Comparison of ENCODE assay signal across 10 cellular contexts in genomic region chr20:4972506-4973251, GRCh38. TPM values are rescaled to one million over a fixed set of nuclear protein-coding genes. Genes with fewer than 3 reads are reported as not detected.
DNase-seq lines count a peak whose midpoint lies in the region; FAIRE-seq and TF ChIP-seq lines count a peak whose summit lies in the region.
"Had no signal": no experiment of that assay in that cellular context is flagged by ENCODE, and none has a peak within 500 bp of the region (broad histone marks: within the 10 kb centered on the region; RNA-seq: fewer than 3 reads in every experiment).

No MANE protein-coding gene starts in this region.

- H3K4me1 ChIP-seq in sigmoid colon, result peaks cover 0 to 12% (median 8%) of the 10 kb centered on the region in 4 donors
- H3K4me1 ChIP-seq in small intestine (ENCODE audit: control insufficient read depth in 2 of 2, insufficient read depth in 1 of 2, low read depth in 1 of 2, low read length in 1 of 2), result peaks cover 2 to 7% of the 10 kb centered on the region in 2 donors
- H3K4me1 ChIP-seq in trophoblast cell (ENCODE audit: control insufficient read depth in 1 of 2, insufficient read depth in 2 of 2, low read length in 2 of 2), result peaks cover 0 to 3% of the 10 kb centered on the region in 2 experiments
- H3K4me1 ChIP-seq: SJCRH30 had no signal

- TF ChIP-seq POLR2A in sigmoid colon (IDR thresholded peaks at IDR 0.05), result no peak

- no peaks in the 10 kb centered on the region for H3K27me3 ChIP-seq in sigmoid colon
- no peaks in the 10 kb centered on the region for H3K27me3 ChIP-seq in small intestine (ENCODE audit: control insufficient read depth in 2 of 2, insufficient read depth in 2 of 2, low read length in 2 of 2)
- no peaks in the 10 kb centered on the region for H3K27me3 ChIP-seq in trophoblast cell (ENCODE audit: insufficient read depth, low read length)
- H3K27me3 ChIP-seq: cardiac muscle cell, SJCRH30 had no signal

- TF ChIP-seq CTCF in GM12865 (IDR thresholded peaks at IDR 0.05; ENCODE audit: insufficient read depth, low read depth, low read length, missing control alignments), result no peak
- TF ChIP-seq CTCF in chondrocyte (IDR thresholded peaks at IDR 0.05), result no peak
- no peak for TF ChIP-seq CTCF in sigmoid colon (IDR thresholded peaks at IDR 0.05)

- peak overlapping the region; percentile 92 for H3K27ac Mint-ChIP-seq in chondrocyte (ENCODE audit: unreplicated experiment)

- TF ChIP-seq EP300 in sigmoid colon (IDR thresholded peaks at IDR 0.05), result no peak

- H2BK12ac ChIP-seq in trophoblast cell (ENCODE audit: low read length), result no peak overlapping the region

- H3K4me3 ChIP-seq in GM12865 (ENCODE audit: low read depth, low read length) (peak overlapping the region; percentile 46), sigmoid colon (peak overlapping the region in 1 of 4 donors; percentile 27), small intestine (ENCODE audit: low read depth in 1 of 2, low read length in 2 of 2) (no peak overlapping the region), trophoblast cell (ENCODE audit: low read depth, low read length) (no peak overlapping the region)
- H3K4me3 ChIP-seq: cardiac muscle cell, lung, SJCRH30 had no signal

- no peak overlapping the region for H3K9ac ChIP-seq in trophoblast cell (ENCODE audit: low read length)

- H2BK120ac ChIP-seq in trophoblast cell (ENCODE audit: insufficient read depth, low read length, poor library complexity), result no peak overlapping the region

- H2AFZ ChIP-seq in trophoblast cell (ENCODE audit: insufficient read depth, low read length, poor library complexity), result no peak overlapping the region

- no peak overlapping the region for H2AK5ac ChIP-seq in trophoblast cell (ENCODE audit: low read length)

- no peak overlapping the region for H4K91ac ChIP-seq in trophoblast cell (ENCODE audit: low read depth, low read length)

- H3K36me3 Mint-ChIP-seq in chondrocyte (ENCODE audit: low read depth), result peaks cover 10% of the 10 kb centered on the region

- no peak overlapping the region for H3K14ac ChIP-seq in trophoblast cell (ENCODE audit: low read length)

- DNase-seq in GM12865 (ENCODE audit: low read depth) (peak; percentile 54), NCI-H1417 treated with DMSO at 0.1 percent for 48 hours (lab: John Stamatoyannopoulos, UW) (peak; percentile 94), chondrocyte (ENCODE audit: low spot score) (no peak), sigmoid colon (no peak), small intestine (no peak), SHP77 (lab: John Stamatoyannopoulos, UW) (no peak), trophoblast cell (no peak)
- DNase-seq: SJCRH30 had no signal

- no peak overlapping the region for H3K4me2 ChIP-seq in trophoblast cell (ENCODE audit: low read length)

- no peak for FAIRE-seq in small intestine (lab: Jason Lieb, UNC)

- H3K36me3 ChIP-seq in sigmoid colon (peaks cover 0 to 28% (median 5%) of the 10 kb centered on the region in 4 donors), small intestine (ENCODE audit: control insufficient read depth in 2 of 2, insufficient read depth in 2 of 2, low read length in 2 of 2) (no peaks in the 10 kb centered on the region), trophoblast cell (ENCODE audit: control insufficient read depth in 1 of 2, insufficient read depth in 2 of 2, low read length in 2 of 2) (peaks cover 3 to 10% of the 10 kb centered on the region in 2 experiments)
- H3K36me3 ChIP-seq: cardiac muscle cell had no signal

- H3K4ac ChIP-seq in trophoblast cell (ENCODE audit: low read depth, low read length), result no peak overlapping the region

- H3K23ac ChIP-seq in trophoblast cell (ENCODE audit: low read length), result no peak overlapping the region

- no peak overlapping the region for H4K8ac ChIP-seq in trophoblast cell (ENCODE audit: low read depth, low read length)

- no peaks in the 10 kb centered on the region for H3K27me3 Mint-ChIP-seq in chondrocyte (ENCODE audit: low read depth)

- intact Hi-C loops in sigmoid colon (cut with DNase I), result no loop called here

- no peak overlapping the region for H2BK5ac ChIP-seq in trophoblast cell (ENCODE audit: low read depth, low read length, poor library complexity)

- H3K18ac ChIP-seq in trophoblast cell (ENCODE audit: low read length), result no peak overlapping the region

- H3K4me1 Mint-ChIP-seq in chondrocyte (ENCODE audit: low read depth), result peaks cover 16% of the 10 kb centered on the region

- WGBS in sigmoid colon, 2 donors, result 80 to 81% methylated on average over 12 of the region's 12 CpGs
- WGBS in small intestine, 3 donors, result 70 to 80% (median 75%) methylated on average over 12 of the region's 12 CpGs
- WGBS in trophoblast cell (ENCODE audit: extremely low coverage, insufficient coverage, insufficient read length), result no CpG with 5 or more reads among the region's 12 CpGs

- H3K27ac ChIP-seq in sigmoid colon (peak overlapping the region in 3 of 4 donors; percentile 44 to 64 (median 50)), small intestine (ENCODE audit: low read depth in 1 of 2, low read length in 1 of 2) (peak overlapping the region in 1 of 2 donors; percentile 55), trophoblast cell (ENCODE audit: low read depth, low read length) (no peak overlapping the region)
- H3K27ac ChIP-seq: cardiac muscle cell, SJCRH30 had no signal

- H3K79me2 ChIP-seq in trophoblast cell (ENCODE audit: control insufficient read depth, insufficient read depth, low read length, poor library complexity), result no peaks in the 10 kb centered on the region

- H3K9me3 ChIP-seq in sigmoid colon (no peaks in the 10 kb centered on the region), small intestine (ENCODE audit: control insufficient read depth, low read depth) (no peaks in the 10 kb centered on the region), trophoblast cell (ENCODE audit: insufficient read depth, low read depth, low read length) (no peaks in the 10 kb centered on the region)
- H3K9me3 ChIP-seq: SJCRH30 had no signal

- H3K79me1 ChIP-seq in trophoblast cell (ENCODE audit: low read length), result no peaks in the 10 kb centered on the region

- no peak overlapping the region for H3K4me3 Mint-ChIP-seq in chondrocyte (ENCODE audit: unreplicated experiment)

- no peaks in the 10 kb centered on the region for H3K9me3 Mint-ChIP-seq in chondrocyte (ENCODE audit: low read depth)

- H4K12ac ChIP-seq in trophoblast cell (ENCODE audit: low read depth, low read length), result no peak overlapping the region

RNA-seq across cellular contexts. Expression of gene SLC23A2, which starts 28.6 kb away (rescaled TPM):
- total RNA-seq in chondrocyte (24.0 to 25.1 TPM (median 24.2 TPM) in 3 replicates), sigmoid colon (10 to 100 TPM; 10.9 to 15.2 (median 12.9) TPM)
- polyA plus RNA-seq in sigmoid colon (1 to 10 TPM in 2 of 3 donors, under 1 TPM in 1; 0.60 to 6.1 (median 1.4) TPM), small intestine (1 to 10 TPM; 1.4 to 5.1 (median 3.4) TPM)
- polyA plus RNA-seq in trophoblast cell (2013), result 11.9 and 12.4 TPM in 2 replicates

Comparison
In these comparisons a context has a peak if more than half of its experiments do, and no peak if none do; other contexts are left out.
1. DNase-seq: peak in GM12865 (single experiment) and NCI-H1417 treated with DMSO at 0.1 percent for 48 hours (single experiment); none in chondrocyte (single experiment), sigmoid colon (single experiment), small intestine (single experiment), SHP77 (0 of 2) and trophoblast cell (0 of 2).